ENCODE assay signal across 12 cellular contexts in genomic region chr4:174604198-174604597, GRCh38.
DNase-seq lines count a peak whose midpoint lies in the region; ATAC-seq, FAIRE-seq and TF ChIP-seq lines count a peak whose summit lies in the region.
"Had no signal": no experiment of that assay in that cellular context is flagged by ENCODE, and none has a peak within 500 bp of the region (broad histone marks: within the 10 kb centered on the region; RNA-seq: fewer than 3 reads in every experiment).

No MANE protein-coding gene starts in this region.

- FAIRE-seq in endometrium (lab: Jason Lieb, UNC) = peak; percentile 69

- POLR2A ChIA-PET in SK-N-SH (lab: Yijun Ruan, JAX) = no interaction called here

- H4K20me1 ChIP-seq in SK-N-SH (ENCODE audit: insufficient read depth) = no peaks in the 10 kb centered on the region

- H3K27ac ChIP-seq in SK-N-SH (ENCODE audit: low read depth in 2 of 2, low read length in 1 of 2) (no peak overlapping the region), brain microvascular endothelial cell (no peak overlapping the region)

- in situ Hi-C loops in brain microvascular endothelial cell (cut with HindIII; ENCODE audit: low pct_ligation_motif_present, low sequenced_read_pairs) = no loop called here

- H3K79me2 ChIP-seq in SK-N-SH (ENCODE audit: insufficient read depth) = no peaks in the 10 kb centered on the region

- TF ChIP-seq CTCF in SK-N-SH (IDR thresholded peaks at IDR 0.05) = no peak
- TF ChIP-seq CTCF in brain microvascular endothelial cell (IDR thresholded peaks at IDR 0.05; ENCODE audit: low read depth, low read length, missing control alignments) = no peak

- CTCF ChIA-PET in SK-N-SH (lab: Yijun Ruan, JAX) = interaction anchor here (0.9 kb wide), 1 partner anchor 20 kb away, joined by 3 read pairs; no protein-coding TSS in a partner anchor

- H3K4me3 ChIP-seq in SK-N-SH (ENCODE audit: low read depth in 2 of 2, low read length in 1 of 2) = no peak overlapping the region
- H3K4me3 ChIP-seq in brain microvascular endothelial cell (ENCODE audit: low read depth, low read length) = no peak overlapping the region
- H3K4me3 ChIP-seq: HAP-1 had no signal

- no peak for TF ChIP-seq RAD21 in SK-N-SH (IDR thresholded peaks at IDR 0.05; ENCODE audit: low read length)

- no peak for ATAC-seq in HG03432 (IDR thresholded peaks at IDR 0.05; ENCODE audit: unreplicated experiment)
- ATAC-seq in HG03469 (IDR thresholded peaks at IDR 0.05; ENCODE audit: unreplicated experiment) = no peak

- 38% methylated on average over 4 of the region's 4 CpGs for WGBS in SK-N-SH (ENCODE audit: low lambda C conversion rate)

- H3K27me3 ChIP-seq in SK-N-SH (ENCODE audit: insufficient read depth) = no peaks in the 10 kb centered on the region
- H3K27me3 ChIP-seq in brain microvascular endothelial cell (replicated peaks) = no peaks in the 10 kb centered on the region

- peak; percentile 63 for DNase-seq in HS-5 (ENCODE audit: low read depth)
- peak; percentile 83 for DNase-seq in NCI-H510A treated with DMSO at 0.1 percent for 48 hours (lab: John Stamatoyannopoulos, UW)
- DNase-seq in renal cortical epithelial cell (ENCODE audit: low read depth) = peak; percentile 44
- no peak for DNase-seq in SK-N-SH
- DNase-seq in brain microvascular endothelial cell = no peak
- DNase-seq: activated CD4-positive, CD25-positive, alpha-beta regulatory T cell treated with anti-CD3 and anti-CD28 coated beads, Interleukin-2, amount 50 U/mL, for 72 hours; activated naive CD8-positive, alpha-beta T cell treated with anti-CD3 and anti-CD28 coated beads, Interleukin-2, amount 10 ng/mL, durations not matched to agents 7 days and 5 days; stimulated activated naive CD4-positive, alpha-beta T cell treated with Interleukin-2 at 50 U/mL for 16 hours had no signal

- no peak overlapping the region for H3K4me2 ChIP-seq in SK-N-SH

- no peak for TF ChIP-seq EP300 in SK-N-SH (IDR thresholded peaks at IDR 0.05; ENCODE audit: borderline replicate concordance in 1 of 2, low read depth in 1 of 2, low read length in 1 of 2)

- H3K9me2 ChIP-seq in SK-N-SH = no peaks in the 10 kb centered on the region

- no peaks in the 10 kb centered on the region for H3K4me1 ChIP-seq in SK-N-SH (ENCODE audit: control insufficient read depth in 1 of 2, insufficient read depth in 2 of 2, low read depth in 1 of 2, low read length in 1 of 2)

- no peaks in the 10 kb centered on the region for H3F3A ChIP-seq in SK-N-SH (replicated peaks; ENCODE audit: insufficient read depth)

- no peaks in the 10 kb centered on the region for H3K36me3 ChIP-seq in SK-N-SH (replicated peaks in 1 of 2; ENCODE audit: control insufficient read depth in 1 of 2, insufficient read depth in 2 of 2, low read length in 1 of 2)
- no peaks in the 10 kb centered on the region for H3K36me3 ChIP-seq in brain microvascular endothelial cell (replicated peaks)
- H3K36me3 ChIP-seq: HAP-1 had no signal

- no peaks in the 10 kb centered on the region for H3K9me3 ChIP-seq in SK-N-SH
- H3K9me3 ChIP-seq: HAP-1 had no signal

- H2AFZ ChIP-seq in SK-N-SH (ENCODE audit: low read depth) = no peak overlapping the region

- H3K9ac ChIP-seq in SK-N-SH = no peak overlapping the region

TF ChIP-seq in SK-N-SH, 30 proteins besides CTCF, POLR2A, EP300 and RAD21:
- TF ChIP-seq SIN3A (IDR thresholded peaks at IDR 0.05; ENCODE audit: borderline replicate concordance, low read depth, low read length) = no peak
- TF ChIP-seq TAF1 (IDR thresholded peaks at IDR 0.05; ENCODE audit: borderline replicate concordance, low read depth, low read length) = no peak
- no peak for TF ChIP-seq TEAD4 (IDR thresholded peaks at IDR 0.05; ENCODE audit: borderline replicate concordance, insufficient read depth)
- TF ChIP-seq EZH2phosphoT487 (IDR thresholded peaks at IDR 0.05; ENCODE audit: borderline replicate concordance, low read depth) = no peak
- TF ChIP-seq JUND (IDR thresholded peaks at IDR 0.05) = no peak
- TF ChIP-seq USF1 (IDR thresholded peaks at IDR 0.05; ENCODE audit: borderline replicate concordance, low read depth) = no peak

Comparison
In these comparisons a context has a peak if more than half of its experiments do, and no peak if none do; other contexts are left out.
1. DNase-seq: peak in HS-5 (single experiment), NCI-H510A treated with DMSO at 0.1 percent for 48 hours (single experiment) and renal cortical epithelial cell (single experiment); none in SK-N-SH (single experiment) and brain microvascular endothelial cell (single experiment).